18 cellular contexts compared by ENCODE assay signal in the genomic region with DNA sequence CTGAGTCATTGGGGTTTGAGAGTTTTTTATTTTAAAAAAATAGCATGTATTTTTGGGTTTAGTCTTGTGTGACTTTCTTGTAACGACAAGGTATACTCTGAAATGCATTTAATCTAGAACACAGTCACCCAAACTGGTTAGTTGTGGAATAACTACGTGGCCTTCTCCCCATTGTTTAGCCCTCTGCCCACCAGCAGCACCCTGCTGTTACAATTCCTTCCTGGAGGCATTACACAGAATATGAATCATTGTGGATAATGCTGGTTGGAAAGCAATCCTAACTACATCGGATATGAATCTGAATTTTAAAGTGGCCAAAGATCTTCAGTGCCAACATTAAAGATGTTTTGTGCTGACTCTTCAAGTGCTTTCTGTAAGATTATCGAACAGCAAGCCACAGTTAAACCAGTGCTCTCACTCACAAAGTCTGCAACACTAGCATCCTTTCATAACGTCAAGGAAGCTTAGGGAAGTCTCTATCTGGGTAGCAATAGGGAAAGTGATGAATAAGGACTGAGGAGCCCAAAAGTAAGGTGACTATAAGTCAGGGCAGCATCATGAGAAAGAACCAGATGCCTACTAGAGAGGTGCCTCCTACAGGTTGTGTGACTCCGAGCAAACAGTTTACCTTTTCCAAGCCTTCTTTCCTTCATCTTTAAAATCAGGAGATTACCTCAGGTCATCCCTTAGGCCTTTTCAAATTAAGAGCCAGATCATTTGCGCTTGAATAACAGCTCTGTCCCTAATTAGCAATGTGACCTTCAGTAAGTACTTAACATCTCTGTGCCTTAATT. TPM values are rescaled to one million over a fixed set of nuclear protein-coding genes. Genes with fewer than 3 reads are reported as not detected.
DNase-seq lines count a peak whose midpoint lies in the region; ATAC-seq and TF ChIP-seq lines count a peak whose summit lies in the region.
"Had no signal": no experiment of that assay in that cellular context is flagged by ENCODE, and none has a peak within 500 bp of the region (broad histone marks: within the 10 kb centered on the region; RNA-seq: fewer than 3 reads in every experiment).

No MANE protein-coding gene starts in this region.

- 73 to 87% methylated on average over 4 to 7 of the region's 7 CpGs for WGBS in endodermal cell (ENCODE audit: insufficient coverage in 1 of 2, insufficient read length in 1 of 2), 2 experiments
- WGBS in trophoblast cell (ENCODE audit: extremely low coverage, insufficient coverage, insufficient read length) = no CpG with 5 or more reads among the region's 7 CpGs

- no peaks in the 10 kb centered on the region for H3K9me3 Mint-ChIP-seq in GM23338
- no peaks in the 10 kb centered on the region for H3K9me3 Mint-ChIP-seq in endodermal cell
- H3K9me3 Mint-ChIP-seq: activated naive CD8-positive, alpha-beta T cell treated with anti-CD3 and anti-CD28 coated beads for 36 hours; activated T-cell treated with anti-CD3 and anti-CD28 coated beads, Interleukin-2, amount 50 U/mL, for 24 hours; natural killer cell treated with Interleukin-12 subunit alpha and Interleukin-12 subunit beta and Interleukin-15 and Interleukin-18, amount 100 ng/mL, for 72 hours had no signal

- CTCF ChIA-PET in PC-9 (lab: Charles Lee) = no interaction called here

- H4K12ac ChIP-seq in trophoblast cell (ENCODE audit: low read depth, low read length) = no peak overlapping the region

- H3K79me2 ChIP-seq in GM23338 (replicated peaks; ENCODE audit: insufficient read depth) (no peaks in the 10 kb centered on the region), PC-9 (ENCODE audit: low read depth) (no peaks in the 10 kb centered on the region), trophoblast cell (ENCODE audit: control insufficient read depth, insufficient read depth, low read length, poor library complexity) (no peaks in the 10 kb centered on the region)

- no peak overlapping the region for H2BK120ac ChIP-seq in trophoblast cell (ENCODE audit: insufficient read depth, low read length, poor library complexity)

- H3K27me3 Mint-ChIP-seq in GM23338 (ENCODE audit: insufficient read depth, low read depth, poor library complexity) (peaks cover 4% of the 10 kb centered on the region), endodermal cell (ENCODE audit: insufficient read depth) (no peaks in the 10 kb centered on the region)

- H4K20me1 ChIP-seq in GM23338 (replicated peaks; ENCODE audit: insufficient read depth) (no peaks in the 10 kb centered on the region), PC-9 (ENCODE audit: insufficient read depth) (no peaks in the 10 kb centered on the region)

- H3K27me3 ChIP-seq in GM23338 (ENCODE audit: insufficient read depth) (no peaks in the 10 kb centered on the region), PC-9 (ENCODE audit: insufficient read depth, low read depth) (no peaks in the 10 kb centered on the region), endodermal cell (ENCODE audit: control insufficient read depth, insufficient read depth, low read length, poor library complexity, severe bottlenecking) (no peaks in the 10 kb centered on the region), trophoblast cell (ENCODE audit: insufficient read depth, low read length) (no peaks in the 10 kb centered on the region)
- H3K27me3 ChIP-seq: gastrocnemius medialis had no signal

- TF ChIP-seq CTCF in GM23338 (conservative IDR thresholded peaks at IDR 0.05; ENCODE audit: low read depth in 2 of 2) (peak in 1 of 2 experiments; percentile 19; a peak in 1 of 4 replicates), PC-9 (conservative IDR thresholded peaks at IDR 0.05) (no peak), endodermal cell (conservative IDR thresholded peaks at IDR 0.05) (peak; percentile 41)

- no TSS peak for BruUV-seq in PC-9 (replicated peaks; lab: Mats Ljungman, UMichigan)

- no peak overlapping the region for H3K4ac ChIP-seq in trophoblast cell (ENCODE audit: low read depth, low read length)

- no peak overlapping the region for H3K27ac ChIP-seq in GM23338 (ENCODE audit: low read depth)
- peak overlapping the region; percentile 78 for H3K27ac ChIP-seq in PC-9
- no peak overlapping the region for H3K27ac ChIP-seq in endodermal cell (ENCODE audit: low read depth, low read length)
- no peak overlapping the region for H3K27ac ChIP-seq in trophoblast cell (ENCODE audit: low read depth, low read length)
- H3K27ac ChIP-seq: gastrocnemius medialis, lower lobe of right lung had no signal

- no peak overlapping the region for H3K14ac ChIP-seq in trophoblast cell (ENCODE audit: low read length)

- no peak overlapping the region for H2AK5ac ChIP-seq in trophoblast cell (ENCODE audit: low read length)

- no peak overlapping the region for H2BK12ac ChIP-seq in trophoblast cell (ENCODE audit: low read length)

- H3K79me1 ChIP-seq in trophoblast cell (ENCODE audit: low read length) = no peaks in the 10 kb centered on the region

- no peaks in the 10 kb centered on the region for H3K9me3 ChIP-seq in PC-9 (ENCODE audit: insufficient read depth, low read depth)
- H3K9me3 ChIP-seq in endodermal cell (ENCODE audit: control insufficient read depth, low read length) = no peaks in the 10 kb centered on the region
- H3K9me3 ChIP-seq in trophoblast cell (ENCODE audit: insufficient read depth, low read depth, low read length) = no peaks in the 10 kb centered on the region
- H3K9me3 ChIP-seq: gastrocnemius medialis, lower lobe of right lung had no signal

- no peak overlapping the region for H4K8ac ChIP-seq in trophoblast cell (ENCODE audit: low read depth, low read length)

- H3K9ac ChIP-seq in endodermal cell (ENCODE audit: extremely low read depth, low read length, poor library complexity, severe bottlenecking) = no peak overlapping the region
- H3K9ac ChIP-seq in trophoblast cell (ENCODE audit: low read length) = no peak overlapping the region

- H3K36me3 Mint-ChIP-seq in GM23338 (ENCODE audit: low read depth) (no peaks in the 10 kb centered on the region), endodermal cell (ENCODE audit: low read depth) (no peaks in the 10 kb centered on the region)
- H3K36me3 Mint-ChIP-seq: activated naive CD8-positive, alpha-beta T cell treated with anti-CD3 and anti-CD28 coated beads for 36 hours; natural killer cell treated with Interleukin-12 subunit alpha and Interleukin-12 subunit beta and Interleukin-15 and Interleukin-18, amount 100 ng/mL, for 72 hours had no signal

- peak overlapping the region; percentile 46 for H3K4me2 ChIP-seq in GM23338
- H3K4me2 ChIP-seq in PC-9 = peak overlapping the region; percentile 52
- H3K4me2 ChIP-seq in trophoblast cell (ENCODE audit: low read length) = no peak overlapping the region

- H3K27ac Mint-ChIP-seq in GM23338 (peak overlapping the region; percentile 87), endodermal cell (no peak overlapping the region)
- H3K27ac Mint-ChIP-seq: activated naive CD8-positive, alpha-beta T cell treated with anti-CD3 and anti-CD28 coated beads for 36 hours; activated T-cell treated with anti-CD3 and anti-CD28 coated beads, Interleukin-2, amount 50 U/mL, for 24 hours; B cell; natural killer cell treated with Interleukin-12 subunit alpha and Interleukin-12 subunit beta and Interleukin-15 and Interleukin-18, amount 100 ng/mL, for 72 hours had no signal

- H3K9me2 ChIP-seq in GM23338 (ENCODE audit: insufficient read depth) (no peaks in the 10 kb centered on the region), PC-9 (ENCODE audit: insufficient read depth) (no peaks in the 10 kb centered on the region)

- peak; percentile 72 for ATAC-seq in GM23338
- ATAC-seq in HG02840 (IDR thresholded peaks at IDR 0.05; ENCODE audit: low FRiP score, unreplicated experiment) = no peak
- ATAC-seq: gastrocnemius medialis; lower lobe of right lung; natural killer cell treated with Interleukin-12 subunit alpha and Interleukin-12 subunit beta and Interleukin-15 and Interleukin-18, amount 100 ng/mL, for 72 hours had no signal

- H3K4me3 ChIP-seq in GM23338 (no peak overlapping the region), PC-9 (0 out of 2 replicates have a peak overlapping the region, but pooled peaks have one; percentile 7), endodermal cell (ENCODE audit: low read length) (no peak overlapping the region), trophoblast cell (ENCODE audit: low read depth, low read length) (no peak overlapping the region)
- H3K4me3 ChIP-seq: gastrocnemius medialis, lower lobe of right lung had no signal

- no peak overlapping the region for H3K18ac ChIP-seq in trophoblast cell (ENCODE audit: low read length)

- H3K4me3 Mint-ChIP-seq in GM23338 (no peak overlapping the region), endodermal cell (no peak overlapping the region)
- H3K4me3 Mint-ChIP-seq: activated naive CD8-positive, alpha-beta T cell treated with anti-CD3 and anti-CD28 coated beads for 36 hours; activated T-cell treated with anti-CD3 and anti-CD28 coated beads, Interleukin-2, amount 50 U/mL, for 24 hours; B cell; natural killer cell treated with Interleukin-12 subunit alpha and Interleukin-12 subunit beta and Interleukin-15 and Interleukin-18, amount 100 ng/mL, for 72 hours had no signal

- H3K4me1 Mint-ChIP-seq in GM23338 (peaks cover 22% of the 10 kb centered on the region), endodermal cell (peaks cover 22% of the 10 kb centered on the region)
- H3K4me1 Mint-ChIP-seq: activated naive CD8-positive, alpha-beta T cell treated with anti-CD3 and anti-CD28 coated beads for 36 hours; B cell had no signal

- H2BK5ac ChIP-seq in trophoblast cell (ENCODE audit: low read depth, low read length, poor library complexity) = no peak overlapping the region

- DNase-seq in GM23338 (ENCODE audit: low spot score) = peak; percentile 48
- peak; percentile 4 to 54 for DNase-seq in PC-9
- DNase-seq in endodermal cell = no peak
- DNase-seq in trophoblast cell = peak; percentile 64 to 90
- DNase-seq in NCI-H187 treated with DMSO at 0.1 percent for 48 hours (lab: John Stamatoyannopoulos, UW) = no peak
- no peak for DNase-seq in activated CD4-positive, alpha-beta T cell treated with anti-CD3 and anti-CD28 coated beads, Interleukin-2, amount 50 U/mL, for 48 hours
- DNase-seq in NCI-H1105 treated with DMSO at 0.1 percent for 48 hours (lab: John Stamatoyannopoulos, UW) = no peak
- DNase-seq: activated naive CD8-positive, alpha-beta T cell treated with anti-CD3 and anti-CD28 coated beads for 36 hours; activated T-cell treated with anti-CD3 and anti-CD28 coated beads, Interleukin-2, amount 50 U/mL, for 24 hours; DMS 273 treated with DMSO at 0.1 percent for 48 hours; gastrocnemius medialis; IMR-90; lower lobe of right lung; NCI-H2081 treated with DMSO at 0.1 percent for 48 hours; NCI-H526 treated with DMSO at 0.1 percent for 48 hours had no signal

- H3K36me3 ChIP-seq in GM23338 (ENCODE audit: insufficient read depth) (no peaks in the 10 kb centered on the region), PC-9 (ENCODE audit: low read depth) (no peaks in the 10 kb centered on the region), endodermal cell (ENCODE audit: control insufficient read depth, insufficient read depth, low read length) (no peaks in the 10 kb centered on the region), trophoblast cell (ENCODE audit: control insufficient read depth in 1 of 2, insufficient read depth in 2 of 2, low read length in 2 of 2) (no peaks in the 10 kb centered on the region)
- H3K36me3 ChIP-seq: gastrocnemius medialis, lower lobe of right lung had no signal

- no peak overlapping the region for H4K91ac ChIP-seq in trophoblast cell (ENCODE audit: low read depth, low read length)

- peaks cover 22% of the 10 kb centered on the region for H3K4me1 ChIP-seq in GM23338 (ENCODE audit: insufficient read depth)
- H3K4me1 ChIP-seq in PC-9 (replicated peaks; ENCODE audit: insufficient read depth) = peaks cover 34% of the 10 kb centered on the region
- H3K4me1 ChIP-seq in endodermal cell (ENCODE audit: control insufficient read depth, insufficient read depth, low read length) = peaks cover 6% of the 10 kb centered on the region
- no peaks in the 10 kb centered on the region for H3K4me1 ChIP-seq in trophoblast cell (ENCODE audit: control insufficient read depth in 1 of 2, insufficient read depth in 2 of 2, low read length in 2 of 2)
- H3K4me1 ChIP-seq: gastrocnemius medialis, lower lobe of right lung had no signal

- intact Hi-C loops in PC-9 (cut with micrococcal nuclease; ENCODE audit: unreplicated experiment) = no loop called here

- H3F3A ChIP-seq in GM23338 (replicated peaks; ENCODE audit: low read depth) (no peaks in the 10 kb centered on the region), PC-9 (ENCODE audit: insufficient read depth, low read depth) (peaks cover 18% of the 10 kb centered on the region; the same call in 1 of the 2 replicates)

- peak overlapping the region; percentile 28 for H2AFZ ChIP-seq in GM23338
- H2AFZ ChIP-seq in PC-9 = peak overlapping the region; percentile 63
- no peak overlapping the region for H2AFZ ChIP-seq in trophoblast cell (ENCODE audit: insufficient read depth, low read length, poor library complexity)

- no peak overlapping the region for H3K23ac ChIP-seq in trophoblast cell (ENCODE audit: low read length)

- POLR2A ChIA-PET in PC-9 (lab: Charles Lee; ENCODE audit: unreplicated experiment) = no interaction called here

RNA-seq across cellular contexts. Expression of a gene that starts 40.4 kb away (rescaled TPM):
- 3.7 and 4.3 TPM in 2 replicates for total RNA-seq in GM23338 (2014; rRNA removed; shearing (Covaris generic))
- 3.1 and 4.2 TPM in 2 replicates for polyA plus RNA-seq in GM23338 (2016; fragmentation: Nextera tagmentation; extraction: Ambion mirVana)
- total RNA-seq in PC-9 (2021) (not detected in 2 replicates), endodermal cell (1 to 10 TPM; 5.5 to 5.9 TPM)
- polyA plus RNA-seq in endodermal cell (2013, experiment 1 of 2) = 35.0 TPM
- 25.6 TPM for polyA plus RNA-seq in endodermal cell (2013, experiment 2 of 2)
- polyA plus RNA-seq in trophoblast cell (2013) = 0.10 and 0.18 TPM in 2 replicates
- total RNA-seq: activated naive CD8-positive, alpha-beta T cell treated with anti-CD3 and anti-CD28 coated beads for 36 hours; B cell; natural killer cell treated with Interleukin-12 subunit alpha and Interleukin-12 subunit beta and Interleukin-15 and Interleukin-18, amount 100 ng/mL, for 72 hours had no signal

Comparison
In these comparisons a context has a peak if more than half of its experiments do, and no peak if none do; other contexts are left out.
1. DNase-seq: peak in GM23338 (single experiment), PC-9 (2 of 2) and trophoblast cell (2 of 2); none in endodermal cell (single experiment), NCI-H187 treated with DMSO at 0.1 percent for 48 hours (single experiment), activated CD4-positive, alpha-beta T cell treated with anti-CD3 and anti-CD28 coated beads, Interleukin-2, amount 50 U/mL, for 48 hours (0 of 2) and NCI-H1105 treated with DMSO at 0.1 percent for 48 hours (single experiment).